In genomic region chr19:50832666-50833065, GRCh38 we compare ENCODE assay signal across 32 cellular contexts. TPM values are rescaled to one million over a fixed set of nuclear protein-coding genes. Genes with fewer than 3 reads are reported as not detected.
"Had no signal": no experiment of that assay in that cellular context is flagged by ENCODE, and none has a peak within 500 bp of the region (broad histone marks: within the 10 kb centered on the region; RNA-seq: fewer than 3 reads in every experiment).

No MANE protein-coding gene starts in this region.

- DNase-seq: activated CD4-positive, alpha-beta memory T cell treated with anti-CD3 and anti-CD28 coated beads, Interleukin-2, amount 10 ng/mL, durations not matched to agents 7 days and 5 days; activated CD4-positive, alpha-beta T cell treated with anti-CD3 and anti-CD28 coated beads for 36 hours; activated CD4-positive, alpha-beta T cell treated with anti-CD3 and anti-CD28 coated beads, Interleukin-2, amount 10 ng/mL, durations not matched to agents 24 days and 14 days; activated CD4-positive, alpha-beta T cell treated with anti-CD3 and anti-CD28 coated beads, Interleukin-2, amount 50 U/mL, for 4 hours; activated CD4-positive, CD25-positive, alpha-beta regulatory T cell; activated CD4-positive, CD25-positive, alpha-beta regulatory T cell treated with anti-CD3 and anti-CD28 coated beads, Interleukin-2, amount 50 U/mL, for 72 hours; activated CD8-positive, alpha-beta memory T cell treated with anti-CD3 and anti-CD28 coated beads, Interleukin-2, amount 50 U/mL, for 48 hours; activated gamma-delta T cell; activated naive CD4-positive, alpha-beta T cell; activated naive CD4-positive, alpha-beta T cell treated with anti-CD3 and anti-CD28 coated beads, Interleukin-2, amount 10 ng/mL, durations not matched to agents 7 days and 5 days; activated naive CD8-positive, alpha-beta T cell treated with anti-CD3 and anti-CD28 coated beads, Interleukin-2, amount 10 ng/mL, durations not matched to agents 7 days and 5 days; activated T-cell treated with anti-CD3 and anti-CD28 coated beads for 4 hours; activated T-cell treated with anti-CD3 and anti-CD28 coated beads, Interleukin-2, amount 50 U/mL, for 24 hours; activated T-cell treated with anti-CD3 and anti-CD28 coated beads, Interleukin-2, amount 50 U/mL, for 72 hours; central memory CD4-positive, alpha-beta T cell; cerebellar nuclear complex; effector CD8-positive, alpha-beta T cell; esophagus squamous epithelium; foreskin melanocyte; T-helper 2 cell had no signal

- H3K27ac Mint-ChIP-seq: activated CD4-positive, alpha-beta memory T cell treated with anti-CD3 and anti-CD28 coated beads, Interleukin-2, amount 10 ng/mL, durations not matched to agents 7 days and 5 days; activated CD4-positive, alpha-beta T cell treated with anti-CD3 and anti-CD28 coated beads for 36 hours; activated CD4-positive, alpha-beta T cell treated with anti-CD3 and anti-CD28 coated beads, Interleukin-2, amount 10 ng/mL, durations not matched to agents 24 days and 14 days; activated naive CD4-positive, alpha-beta T cell treated with anti-CD3 and anti-CD28 coated beads, Interleukin-2, amount 10 ng/mL, durations not matched to agents 7 days and 5 days; activated naive CD8-positive, alpha-beta T cell treated with anti-CD3 and anti-CD28 coated beads, Interleukin-2, amount 10 ng/mL, durations not matched to agents 7 days and 5 days; activated T-cell treated with anti-CD3 and anti-CD28 coated beads, Interleukin-2, amount 50 U/mL, for 24 hours; activated T-cell treated with anti-CD3 and anti-CD28 coated beads, Interleukin-2, amount 50 U/mL, for 72 hours; brain had no signal

- H3K9me3 Mint-ChIP-seq: activated CD4-positive, alpha-beta memory T cell treated with anti-CD3 and anti-CD28 coated beads, Interleukin-2, amount 10 ng/mL, durations not matched to agents 7 days and 5 days; activated CD4-positive, alpha-beta T cell treated with anti-CD3 and anti-CD28 coated beads, Interleukin-2, amount 10 ng/mL, durations not matched to agents 24 days and 14 days; activated naive CD4-positive, alpha-beta T cell treated with anti-CD3 and anti-CD28 coated beads, Interleukin-2, amount 10 ng/mL, durations not matched to agents 7 days and 5 days; activated naive CD4-positive, alpha-beta T cell treated with anti-CD3 and anti-CD28 coated beads, Interleukin-2, amount 50 U/mL, for 72 hours; activated naive CD8-positive, alpha-beta T cell treated with anti-CD3 and anti-CD28 coated beads, Interleukin-2, amount 10 ng/mL, durations not matched to agents 7 days and 5 days; activated T-cell treated with anti-CD3 and anti-CD28 coated beads, Interleukin-2, amount 50 U/mL, for 24 hours; activated T-cell treated with anti-CD3 and anti-CD28 coated beads, Interleukin-2, amount 50 U/mL, for 72 hours had no signal

- ATAC-seq: activated CD4-positive, alpha-beta T cell treated with anti-CD3 and anti-CD28 coated beads for 36 hours; activated naive CD4-positive, alpha-beta T cell treated with anti-CD3 and anti-CD28 coated beads, Interleukin-2, amount 50 U/mL, for 72 hours; activated T-cell treated with anti-CD3 and anti-CD28 coated beads, Interleukin-2, amount 50 U/mL, for 72 hours; gastroesophageal sphincter had no signal

- H3K36me3 Mint-ChIP-seq: activated naive CD4-positive, alpha-beta T cell treated with anti-CD3 and anti-CD28 coated beads, Interleukin-2, amount 10 ng/mL, durations not matched to agents 7 days and 5 days; activated naive CD4-positive, alpha-beta T cell treated with anti-CD3 and anti-CD28 coated beads, Interleukin-2, amount 50 U/mL, for 72 hours; activated naive CD8-positive, alpha-beta T cell treated with anti-CD3 and anti-CD28 coated beads, Interleukin-2, amount 10 ng/mL, durations not matched to agents 7 days and 5 days; brain had no signal

- H3K4me3 Mint-ChIP-seq: activated CD4-positive, alpha-beta memory T cell treated with anti-CD3 and anti-CD28 coated beads, Interleukin-2, amount 10 ng/mL, durations not matched to agents 7 days and 5 days; activated CD4-positive, alpha-beta T cell treated with anti-CD3 and anti-CD28 coated beads for 36 hours; activated CD4-positive, alpha-beta T cell treated with anti-CD3 and anti-CD28 coated beads, Interleukin-2, amount 10 ng/mL, durations not matched to agents 24 days and 14 days; activated naive CD4-positive, alpha-beta T cell treated with anti-CD3 and anti-CD28 coated beads, Interleukin-2, amount 10 ng/mL, durations not matched to agents 7 days and 5 days; activated naive CD8-positive, alpha-beta T cell treated with anti-CD3 and anti-CD28 coated beads, Interleukin-2, amount 10 ng/mL, durations not matched to agents 7 days and 5 days; activated T-cell treated with anti-CD3 and anti-CD28 coated beads, Interleukin-2, amount 50 U/mL, for 24 hours; activated T-cell treated with anti-CD3 and anti-CD28 coated beads, Interleukin-2, amount 50 U/mL, for 72 hours; brain had no signal

RNA-seq across cellular contexts. Expression of gene KLK15, which starts 0.7 kb away (rescaled TPM):
- total RNA-seq: activated CD4-positive, alpha-beta memory T cell treated with anti-CD3 and anti-CD28 coated beads, Interleukin-2, amount 10 ng/mL, durations not matched to agents 7 days and 5 days; activated CD4-positive, alpha-beta T cell treated with anti-CD3 and anti-CD28 coated beads for 36 hours; activated CD4-positive, alpha-beta T cell treated with anti-CD3 and anti-CD28 coated beads, Interleukin-2, amount 10 ng/mL, durations not matched to agents 24 days and 14 days; activated naive CD4-positive, alpha-beta T cell treated with anti-CD3 and anti-CD28 coated beads, Interleukin-2, amount 50 U/mL, for 72 hours; activated naive CD8-positive, alpha-beta T cell treated with anti-CD3 and anti-CD28 coated beads, Interleukin-2, amount 10 ng/mL, durations not matched to agents 7 days and 5 days; activated T-cell treated with anti-CD3 and anti-CD28 coated beads, Interleukin-2, amount 50 U/mL, for 72 hours; ascending aorta; breast epithelium; cardiac muscle cell; dermis microvascular lymphatic vessel endothelial cell; endothelial cell of umbilical vein; esophagus squamous epithelium; fibroblast of lung; fibroblast of villous mesenchyme; gastroesophageal sphincter; glomerular endothelial cell; T-helper 1 cell treated with Interleukin-12 subunit alpha and Interleukin-12 subunit beta and Interleukin-4 antibody, amounts not matched to agents 30 ng/mL and 1 ng/mL, for 36 hours had no signal

RNA-seq across cellular contexts. Expression of gene KLK1, which starts 9.1 kb away (rescaled TPM):
- total RNA-seq: ascending aorta, cardiac muscle cell, dermis microvascular lymphatic vessel endothelial cell, endothelial cell of umbilical vein, esophagus squamous epithelium, fibroblast of lung, fibroblast of villous mesenchyme, gastroesophageal sphincter, glomerular endothelial cell had no signal

RNA-seq across cellular contexts. Expression of gene KLK3, which starts 22.0 kb away (rescaled TPM):
- total RNA-seq: activated CD4-positive, alpha-beta memory T cell treated with anti-CD3 and anti-CD28 coated beads, Interleukin-2, amount 10 ng/mL, durations not matched to agents 7 days and 5 days; activated CD4-positive, alpha-beta T cell treated with anti-CD3 and anti-CD28 coated beads for 36 hours; activated CD4-positive, alpha-beta T cell treated with anti-CD3 and anti-CD28 coated beads, Interleukin-2, amount 10 ng/mL, durations not matched to agents 24 days and 14 days; activated naive CD4-positive, alpha-beta T cell treated with anti-CD3 and anti-CD28 coated beads, Interleukin-2, amount 50 U/mL, for 72 hours; activated naive CD8-positive, alpha-beta T cell treated with anti-CD3 and anti-CD28 coated beads, Interleukin-2, amount 10 ng/mL, durations not matched to agents 7 days and 5 days; activated T-cell treated with anti-CD3 and anti-CD28 coated beads, Interleukin-2, amount 50 U/mL, for 72 hours; ascending aorta; cardiac muscle cell; dermis microvascular lymphatic vessel endothelial cell; endothelial cell of umbilical vein; esophagus squamous epithelium; fibroblast of lung; fibroblast of villous mesenchyme; gastroesophageal sphincter; glomerular endothelial cell; T-helper 1 cell treated with Interleukin-12 subunit alpha and Interleukin-12 subunit beta and Interleukin-4 antibody, amounts not matched to agents 30 ng/mL and 1 ng/mL, for 36 hours had no signal

RNA-seq across cellular contexts. Expression of gene KLK2, which starts 40.6 kb away (rescaled TPM):
- total RNA-seq: activated CD4-positive, alpha-beta T cell treated with anti-CD3 and anti-CD28 coated beads for 36 hours; ascending aorta; cardiac muscle cell; dermis microvascular lymphatic vessel endothelial cell; endothelial cell of umbilical vein; esophagus squamous epithelium; fibroblast of lung; fibroblast of villous mesenchyme; gastroesophageal sphincter; glomerular endothelial cell; T-helper 1 cell treated with Interleukin-12 subunit alpha and Interleukin-12 subunit beta and Interleukin-4 antibody, amounts not matched to agents 30 ng/mL and 1 ng/mL, for 36 hours had no signal

RNA-seq across cellular contexts. Expression of gene ACP4, which starts 42.5 kb away (rescaled TPM):
- total RNA-seq: activated CD4-positive, alpha-beta memory T cell treated with anti-CD3 and anti-CD28 coated beads, Interleukin-2, amount 10 ng/mL, durations not matched to agents 7 days and 5 days; activated CD4-positive, alpha-beta T cell treated with anti-CD3 and anti-CD28 coated beads for 36 hours; activated CD4-positive, alpha-beta T cell treated with anti-CD3 and anti-CD28 coated beads, Interleukin-2, amount 10 ng/mL, durations not matched to agents 24 days and 14 days; activated naive CD4-positive, alpha-beta T cell treated with anti-CD3 and anti-CD28 coated beads, Interleukin-2, amount 50 U/mL, for 72 hours; activated naive CD8-positive, alpha-beta T cell treated with anti-CD3 and anti-CD28 coated beads, Interleukin-2, amount 10 ng/mL, durations not matched to agents 7 days and 5 days; activated T-cell treated with anti-CD3 and anti-CD28 coated beads, Interleukin-2, amount 50 U/mL, for 72 hours; ascending aorta; breast epithelium; cardiac muscle cell; dermis microvascular lymphatic vessel endothelial cell; endothelial cell of umbilical vein; esophagus squamous epithelium; fibroblast of lung; fibroblast of villous mesenchyme; gastroesophageal sphincter; glomerular endothelial cell; T-helper 1 cell treated with Interleukin-12 subunit alpha and Interleukin-12 subunit beta and Interleukin-4 antibody, amounts not matched to agents 30 ng/mL and 1 ng/mL, for 36 hours had no signal
